ENCODE assay signal across 13 cellular contexts in the genomic region with DNA sequence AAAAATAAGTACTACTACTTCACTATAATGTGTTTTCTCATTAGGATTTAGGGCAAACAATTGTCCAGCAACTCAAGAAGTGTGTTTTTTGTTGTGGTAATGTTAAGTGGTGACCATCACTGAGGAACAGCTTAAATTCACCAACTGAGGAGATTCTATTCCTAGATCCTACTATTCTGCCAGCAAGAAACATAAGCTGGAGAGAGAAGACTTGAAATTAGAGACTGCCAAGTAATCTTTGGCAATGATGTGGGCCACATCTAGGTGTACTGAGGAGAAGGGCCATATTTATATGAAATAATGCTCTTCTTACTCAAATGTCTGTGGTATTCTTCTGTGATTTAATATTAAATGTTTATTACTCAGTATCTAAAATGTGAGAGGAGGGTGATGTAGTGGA. TPM values are rescaled to one million over a fixed set of nuclear protein-coding genes. Genes with fewer than 3 reads are reported as not detected.
"Had no signal": no experiment of that assay in that cellular context is flagged by ENCODE, and none has a peak within 500 bp of the region (broad histone marks: within the 10 kb centered on the region; RNA-seq: fewer than 3 reads in every experiment).

No MANE protein-coding gene starts in this region.

- DNase-seq: GM23248, GOT3, H7, HFFc6, KBM-7 had no signal

- ATAC-seq: HCT116, HepG2 had no signal

- H3K9me3 ChIP-seq: HAP-1 had no signal

- H3K4me3 ChIP-seq: GM23248, HAP-1 had no signal

- H3K36me3 ChIP-seq: HAP-1 had no signal

- FAIRE-seq: HepG2 had no signal

- H3K27ac ChIP-seq: GM23248, HL-60, KMS-11 had no signal

- H3K4me1 ChIP-seq: HAP-1 had no signal

RNA-seq across cellular contexts. Expression of a gene that starts 44.3 kb away (rescaled TPM):
- total RNA-seq: H4, H7, HepG2, HFFc6, HT1080 had no signal
- polyA plus RNA-seq: IgD-negative memory B cell had no signal
